Comparison of ENCODE assay signal across 8 cellular contexts in the genomic region with DNA sequence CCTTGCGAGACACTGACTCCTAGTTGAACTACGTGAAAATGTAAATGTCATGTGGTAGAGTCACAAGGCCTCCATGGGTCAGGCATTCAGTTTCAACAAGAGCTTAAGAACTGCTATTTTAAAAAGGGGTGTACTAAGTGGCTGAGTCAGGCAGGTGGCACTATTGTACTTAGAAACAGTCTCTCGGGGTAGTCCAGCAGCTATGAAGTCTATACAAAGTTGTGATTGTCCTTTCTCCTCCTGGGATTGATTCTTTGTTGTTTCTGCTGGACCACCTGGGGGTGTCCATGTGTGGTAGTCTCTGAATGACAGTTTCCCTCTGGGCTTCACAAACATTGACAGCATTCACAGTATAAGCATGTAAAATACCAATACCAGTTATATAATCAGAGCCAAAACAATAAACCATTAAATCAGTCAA. TPM values are rescaled to one million over a fixed set of nuclear protein-coding genes. Genes with fewer than 3 reads are reported as not detected.
DNase-seq lines count a peak whose midpoint lies in the region; ATAC-seq, FAIRE-seq and TF ChIP-seq lines count a peak whose summit lies in the region.

No MANE protein-coding gene starts in this region.

- H3K9me3 ChIP-seq in DND-41 (ENCODE audit: insufficient read depth, low read length, severe bottlenecking) (peaks cover 3% of the 10 kb centered on the region), body of pancreas (peaks cover 0 to 8% (median 0%) of the 10 kb centered on the region in 3 donors), keratinocyte (ENCODE audit: control insufficient read depth, low read depth, low read length) (no peaks in the 10 kb centered on the region), testis (no peaks in the 10 kb centered on the region)

- H3K4me3 ChIP-seq in DND-41 (ENCODE audit: low read depth in 1 of 2, low read length in 2 of 2) (no peak overlapping the region), body of pancreas (no peak overlapping the region), keratinocyte (ENCODE audit: control insufficient read depth in 2 of 3, extremely low read depth in 1 of 3, insufficient read depth in 2 of 3, low read depth in 1 of 3, low read length in 3 of 3) (no peak overlapping the region), testis (no peak overlapping the region)

- H4K20me1 ChIP-seq in DND-41 (ENCODE audit: insufficient read depth, low read length) (no peaks in the 10 kb centered on the region), keratinocyte (ENCODE audit: control insufficient read depth, extremely low read depth, insufficient read depth, low read length) (no peaks in the 10 kb centered on the region)

- H3K79me2 ChIP-seq in DND-41 (ENCODE audit: insufficient read depth, low read length): no peaks in the 10 kb centered on the region
- no peaks in the 10 kb centered on the region for H3K79me2 ChIP-seq in keratinocyte (ENCODE audit: control insufficient read depth, insufficient read depth, low read length)

- dilution Hi-C loops in keratinocyte (cut with MboI; ENCODE audit: extremely low pct_ligation_motif_present, low sequenced_read_pairs): no loop called here

- FAIRE-seq in keratinocyte (lab: Jason Lieb, UNC): peak; percentile 17

- no peak overlapping the region for H3K9ac ChIP-seq in DND-41 (ENCODE audit: low read depth, low read length)
- no peak overlapping the region for H3K9ac ChIP-seq in keratinocyte (ENCODE audit: control insufficient read depth, extremely low read depth, insufficient read depth, low read length)

- H3K4me1 ChIP-seq in DND-41 (ENCODE audit: insufficient read depth, low read length): no peaks in the 10 kb centered on the region
- peaks cover 24% of the 10 kb centered on the region for H3K4me1 ChIP-seq in body of pancreas
- no peaks in the 10 kb centered on the region for H3K4me1 ChIP-seq in keratinocyte (ENCODE audit: control insufficient read depth, extremely low read depth, insufficient read depth, low read length)
- no peaks in the 10 kb centered on the region for H3K4me1 ChIP-seq in testis

- H3K27me3 ChIP-seq in DND-41 (ENCODE audit: insufficient read depth, low read length, poor library complexity) (no peaks in the 10 kb centered on the region), body of pancreas (no peaks in the 10 kb centered on the region), keratinocyte (ENCODE audit: control insufficient read depth, extremely low read depth, insufficient read depth, low read length) (no peaks in the 10 kb centered on the region), testis (no peaks in the 10 kb centered on the region)

- peak; percentile 53; the same call in 1 of the 3 replicates for ATAC-seq in DND-41 (ENCODE audit: insufficient read depth, low read depth)
- ATAC-seq in GM19455 (IDR thresholded peaks at IDR 0.05; ENCODE audit: unreplicated experiment): peak; percentile 89
- peak; percentile 94 for ATAC-seq in HG03442 (IDR thresholded peaks at IDR 0.05; ENCODE audit: unreplicated experiment)
- peak; percentile 94 for ATAC-seq in body of pancreas

- peak; percentile 7 for DNase-seq in DND-41
- peak; percentile 73 to 88 for DNase-seq in NCI-H526 (lab: John Stamatoyannopoulos, UW)
- DNase-seq in body of pancreas: peak; percentile 69 to 82 (median 74)
- DNase-seq in keratinocyte (ENCODE audit: low read depth, low spot score): no peak
- peak; percentile 49 for DNase-seq in testis
- no peak for DNase-seq in stimulated activated naive CD4-positive, alpha-beta T cell (lab: John Stamatoyannopoulos, UW)

- H3K36me3 ChIP-seq in DND-41 (ENCODE audit: insufficient read depth, low read length) (no peaks in the 10 kb centered on the region), body of pancreas (replicated peaks in 1 of 2; ENCODE audit: insufficient read depth in 1 of 2, low read depth in 2 of 2) (peaks cover 0 to 1% of the 10 kb centered on the region in 2 donors), keratinocyte (ENCODE audit: control insufficient read depth in 2 of 2, extremely low read depth in 1 of 2, insufficient read depth in 2 of 2, low read length in 2 of 2) (peaks cover 0 to 4% of the 10 kb centered on the region in 2 experiments), testis (ENCODE audit: low read depth, missing control alignments) (no peaks in the 10 kb centered on the region)

- peak; percentile 64 for TF ChIP-seq CTCF in DND-41 (IDR thresholded peaks at IDR 0.05; ENCODE audit: borderline replicate concordance, extremely low read depth, low read length, poor library complexity, severe bottlenecking)
- peak; percentile 48 to 93 (median 88) for TF ChIP-seq CTCF in body of pancreas (IDR thresholded peaks at IDR 0.05)
- peak; percentile 64 to 66 (median 64) for TF ChIP-seq CTCF in keratinocyte (optimal IDR thresholded peaks at IDR 0.05 in 1 of 3, IDR thresholded peaks at IDR 0.05 in 1 of 3, conservative IDR thresholded peaks at IDR 0.05 in 1 of 3; ENCODE audit: extremely low read depth in 1 of 3, insufficient read depth in 2 of 3, low read length in 3 of 3)
- peak; percentile 30 to 47 (median 46) for TF ChIP-seq CTCF in testis (IDR thresholded peaks at IDR 0.05)

- TF ChIP-seq POLR2A in body of pancreas (IDR thresholded peaks at IDR 0.05) (no peak), testis (IDR thresholded peaks at IDR 0.05) (no peak)

- H2AFZ ChIP-seq in DND-41 (ENCODE audit: low read depth, low read length) (no peak overlapping the region), keratinocyte (ENCODE audit: control insufficient read depth, low read length) (no peak overlapping the region)

- H3K4me2 ChIP-seq in DND-41 (ENCODE audit: insufficient read depth, low read length) (no peak overlapping the region), keratinocyte (ENCODE audit: control insufficient read depth, extremely low read depth, insufficient read depth, low read depth, low read length) (no peak overlapping the region)

- no peak overlapping the region for H3K27ac ChIP-seq in DND-41 (ENCODE audit: low read length)
- H3K27ac ChIP-seq in body of pancreas: peak overlapping the region; percentile 33 to 82 (median 62)
- H3K27ac ChIP-seq in keratinocyte (ENCODE audit: control insufficient read depth, insufficient read depth, low read length): no peak overlapping the region
- H3K27ac ChIP-seq in testis: no peak overlapping the region

- WGBS in body of pancreas, 2 donors: 17 to 19% methylated on average over 3 of the region's 3 CpGs
- 53 to 63% methylated on average over 3 of the region's 3 CpGs for WGBS in testis, 2 donors

- H3K9me1 ChIP-seq in keratinocyte (ENCODE audit: control insufficient read depth, extremely low read depth, insufficient read depth, low read length): no peaks in the 10 kb centered on the region

- intact Hi-C loops in body of pancreas (cut with DNase I) (no loop called here), testis (cut with DNase I; ENCODE audit: low total_unique reads) (no loop called here)

RNA-seq across cellular contexts. Expression of a gene that starts 33.0 kb away (rescaled TPM):
- total RNA-seq in body of pancreas (10 to 100 TPM; 49.8 TPM), testis (10 to 100 TPM; 55.8 to 62.6 TPM)
- polyA plus RNA-seq in keratinocyte (6.9 to 12.5 TPM (median 9.6 TPM) in 3 replicates), testis (ENCODE audit: insufficient read depth, low read depth, low replicate concordance) (24.6 TPM)
- polyA plus RNA-seq in keratinocyte (2011; ENCODE audit: low read depth): 33.3 TPM
- polyA plus RNA-seq in keratinocyte (2011; cell fraction: cytosol; rRNA removed): 1.6 and 2.9 TPM in 2 replicates
- polyA plus RNA-seq in keratinocyte (2011; cell fraction: nucleus; rRNA removed): 16.6 and 26.2 TPM in 2 replicates
- 5.5 and 6.5 TPM in 2 replicates for polyA plus RNA-seq in keratinocyte (2012; ENCODE audit: low replicate concordance)
- polyA minus RNA-seq in keratinocyte: 2.6 to 18.5 TPM (median 9.5 TPM) in 3 replicates
- 6.7 TPM for polyA minus RNA-seq in keratinocyte (2011; cell fraction: cytosol; rRNA and poly(A)+ RNA removed)
- 52.7 and 69.5 TPM in 2 replicates for polyA minus RNA-seq in keratinocyte (2011; cell fraction: nucleus; rRNA and poly(A)+ RNA removed)

Comparison
In these comparisons a context has a peak if more than half of its experiments do, and no peak if none do; other contexts are left out.
1. DNase-seq: peak in DND-41 (single experiment), NCI-H526 (2 of 2), body of pancreas (4 of 4) and testis (single experiment); none in keratinocyte (single experiment) and stimulated activated naive CD4-positive, alpha-beta T cell (0 of 6).
2. H3K27ac ChIP-seq: peak in body of pancreas (4 of 4); none in DND-41 (single experiment), keratinocyte (single experiment) and testis (0 of 2).
3. Peak in every context shown above with its lines, with median percentiles within 50 percentile points of each other: ATAC-seq and CTCF ChIP-seq.